Comparison of ENCODE assay signal across 19 cellular contexts in the genomic region with DNA sequence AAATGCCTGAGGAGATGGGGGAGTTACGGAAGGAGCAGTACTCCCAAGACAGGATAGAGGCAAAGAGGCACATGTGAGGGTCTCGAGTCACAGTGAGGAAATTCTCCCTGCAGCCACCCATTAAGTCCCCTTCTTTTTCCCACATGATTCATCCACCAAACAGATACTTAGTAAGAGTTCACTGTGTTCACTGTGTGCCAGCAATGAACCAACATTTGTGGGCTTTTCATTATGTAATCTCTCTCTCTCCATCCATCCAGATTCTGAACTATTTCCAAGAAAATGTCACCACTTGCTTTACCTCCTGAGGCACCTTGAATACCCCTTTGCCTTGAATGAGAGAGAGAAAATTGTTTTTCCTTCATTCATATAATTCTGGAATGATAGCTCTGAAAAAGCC. TPM values are rescaled to one million over a fixed set of nuclear protein-coding genes. Genes with fewer than 3 reads are reported as not detected.
DNase-seq lines count a peak whose midpoint lies in the region; ATAC-seq, FAIRE-seq and TF ChIP-seq lines count a peak whose summit lies in the region.
"Had no signal": no experiment of that assay in that cellular context is flagged by ENCODE, and none has a peak within 500 bp of the region (broad histone marks: within the 10 kb centered on the region; RNA-seq: fewer than 3 reads in every experiment).

No MANE protein-coding gene starts in this region.

- H3K9me1 ChIP-seq in keratinocyte (ENCODE audit: control insufficient read depth, extremely low read depth, insufficient read depth, low read length) = no peaks in the 10 kb centered on the region

- peak; percentile 42 for DNase-seq in HCEC 1CT
- peak; percentile 75 for DNase-seq in astrocyte of the hippocampus (ENCODE audit: low read depth, low spot score)
- no peak for DNase-seq in keratinocyte (ENCODE audit: low read depth, low spot score)
- no peak for DNase-seq in suprapubic skin (ENCODE audit: low spot score in 2 of 2)
- DNase-seq in left ventricle myocardium inferior = no peak
- DNase-seq in NCI-H2081 (lab: John Stamatoyannopoulos, UW) = no peak
- DNase-seq in stimulated activated naive CD4-positive, alpha-beta T cell treated with Interleukin-2 at 50 U/mL for 16 hours (lab: John Stamatoyannopoulos, UW) = no peak
- DNase-seq: activated naive CD4-positive, alpha-beta T cell treated with Interleukin-2 at 50 U/mL for 16 hours; body of pancreas; DMS53; dorsolateral prefrontal cortex; MV-4-11; naive thymus-derived CD8-positive, alpha-beta T cell; retina; T-helper 17 cell had no signal

- no peaks in the 10 kb centered on the region for H3K27me3 ChIP-seq in keratinocyte (ENCODE audit: control insufficient read depth, extremely low read depth, insufficient read depth, low read length)
- no peaks in the 10 kb centered on the region for H3K27me3 ChIP-seq in suprapubic skin
- H3K27me3 ChIP-seq in left ventricle myocardium inferior (ENCODE audit: low read depth) = no peaks in the 10 kb centered on the region
- H3K27me3 ChIP-seq: body of pancreas, dorsolateral prefrontal cortex had no signal

- H3K4me1 ChIP-seq in keratinocyte (ENCODE audit: control insufficient read depth, extremely low read depth, insufficient read depth, low read length) (peaks cover 27% of the 10 kb centered on the region), suprapubic skin (peaks cover 10% of the 10 kb centered on the region), left ventricle myocardium inferior (peaks cover 10% of the 10 kb centered on the region)
- H3K4me1 ChIP-seq: body of pancreas had no signal

- no peak for TF ChIP-seq CTCF in keratinocyte (optimal IDR thresholded peaks at IDR 0.05 in 1 of 3, IDR thresholded peaks at IDR 0.05 in 1 of 3, conservative IDR thresholded peaks at IDR 0.05 in 1 of 3; ENCODE audit: extremely low read depth in 1 of 3, insufficient read depth in 2 of 3, low read length in 3 of 3)
- TF ChIP-seq CTCF in suprapubic skin (IDR thresholded peaks at IDR 0.05) = no peak
- TF ChIP-seq CTCF in left ventricle myocardium inferior (IDR thresholded peaks at IDR 0.05; ENCODE audit: borderline replicate concordance) = no peak

- H3K27ac ChIP-seq in keratinocyte (ENCODE audit: control insufficient read depth, insufficient read depth, low read length) (peak overlapping the region; percentile 23), suprapubic skin (peak overlapping the region; percentile 61), left ventricle myocardium inferior (replicated peaks) (no peak overlapping the region)
- H3K27ac ChIP-seq: body of pancreas, C4-2B, thoracic aorta had no signal

- peak; percentile 9 for FAIRE-seq in keratinocyte (lab: Jason Lieb, UNC)
- FAIRE-seq: H1 had no signal

- H3K4me3 ChIP-seq in keratinocyte (ENCODE audit: control insufficient read depth in 2 of 3, extremely low read depth in 1 of 3, insufficient read depth in 2 of 3, low read depth in 1 of 3, low read length in 3 of 3) (no peak overlapping the region), suprapubic skin (no peak overlapping the region), left ventricle myocardium inferior (no peak overlapping the region)
- H3K4me3 ChIP-seq: body of pancreas, dorsolateral prefrontal cortex, thoracic aorta had no signal

- dilution Hi-C loops in keratinocyte (cut with MboI; ENCODE audit: extremely low pct_ligation_motif_present, low sequenced_read_pairs) = no loop called here

- intact Hi-C loops in left ventricle myocardium inferior (cut with micrococcal nuclease) = no loop called here

- ATAC-seq in HG02623 (IDR thresholded peaks at IDR 0.05; ENCODE audit: unreplicated experiment) = no peak
- ATAC-seq: body of pancreas; naive thymus-derived CD8-positive, alpha-beta T cell; T-helper 17 cell had no signal

- TF ChIP-seq POLR2A in suprapubic skin (IDR thresholded peaks at IDR 0.05) = no peak

- no peak overlapping the region for H2AFZ ChIP-seq in keratinocyte (ENCODE audit: control insufficient read depth, low read length)

- H3K4me2 ChIP-seq in keratinocyte (ENCODE audit: control insufficient read depth, extremely low read depth, insufficient read depth, low read depth, low read length) = no peak overlapping the region

- H3K9ac ChIP-seq in keratinocyte (ENCODE audit: control insufficient read depth, extremely low read depth, insufficient read depth, low read length) = no peak overlapping the region

- H3K36me3 ChIP-seq in keratinocyte (ENCODE audit: control insufficient read depth in 2 of 2, extremely low read depth in 1 of 2, insufficient read depth in 2 of 2, low read length in 2 of 2) (no peaks in the 10 kb centered on the region), suprapubic skin (no peaks in the 10 kb centered on the region), left ventricle myocardium inferior (no peaks in the 10 kb centered on the region)
- H3K36me3 ChIP-seq: thoracic aorta had no signal

- H3K79me2 ChIP-seq in keratinocyte (ENCODE audit: control insufficient read depth, insufficient read depth, low read length) = no peaks in the 10 kb centered on the region

- 87% methylated on average over 2 of the region's 2 CpGs for WGBS in suprapubic skin

- no peaks in the 10 kb centered on the region for H3K9me3 ChIP-seq in keratinocyte (ENCODE audit: control insufficient read depth, low read depth, low read length)
- H3K9me3 ChIP-seq in suprapubic skin = no peaks in the 10 kb centered on the region
- H3K9me3 ChIP-seq in left ventricle myocardium inferior (replicated peaks) = no peaks in the 10 kb centered on the region
- H3K9me3 ChIP-seq: body of pancreas, thoracic aorta had no signal

- H4K20me1 ChIP-seq in keratinocyte (ENCODE audit: control insufficient read depth, extremely low read depth, insufficient read depth, low read length) = no peaks in the 10 kb centered on the region

- TF ChIP-seq EP300 in suprapubic skin (IDR thresholded peaks at IDR 0.05) = no peak

RNA-seq across cellular contexts. Expression of a gene that starts 24.6 kb away (rescaled TPM):
- 40.9 to 70.3 TPM (median 57.8 TPM) in 3 replicates for polyA plus RNA-seq in keratinocyte
- polyA plus RNA-seq in keratinocyte (2011; ENCODE audit: low read depth) = 391 TPM
- polyA plus RNA-seq in keratinocyte (2011; cell fraction: cytosol; rRNA removed) = 55.5 and 69.8 TPM in 2 replicates
- 54.5 and 81.0 TPM in 2 replicates for polyA plus RNA-seq in keratinocyte (2011; cell fraction: nucleus; rRNA removed)
- 58.7 and 85.4 TPM in 2 replicates for polyA plus RNA-seq in keratinocyte (2012; ENCODE audit: low replicate concordance)
- 9.4 to 62.4 TPM (median 24.3 TPM) in 3 replicates for polyA minus RNA-seq in keratinocyte
- 31.3 TPM for polyA minus RNA-seq in keratinocyte (2011; cell fraction: cytosol; rRNA and poly(A)+ RNA removed)
- polyA minus RNA-seq in keratinocyte (2011; cell fraction: nucleus; rRNA and poly(A)+ RNA removed) = 89.6 and 133 TPM in 2 replicates
- total RNA-seq in suprapubic skin (100 to 1,000 TPM in 1 of 4 donors, 10 to 100 TPM in 3; 59.0 to 122 (median 72.5) TPM), left ventricle myocardium inferior (155 TPM)

RNA-seq across cellular contexts. Expression of a gene that starts 44.1 kb away (rescaled TPM):
- 23.2 to 37.9 TPM (median 28.4 TPM) in 3 replicates for polyA plus RNA-seq in keratinocyte
- polyA plus RNA-seq in keratinocyte (2011; ENCODE audit: low read depth) = 234 TPM
- polyA plus RNA-seq in keratinocyte (2011; cell fraction: cytosol; rRNA removed) = 20.1 and 32.3 TPM in 2 replicates
- polyA plus RNA-seq in keratinocyte (2011; cell fraction: nucleus; rRNA removed) = 31.5 and 54.6 TPM in 2 replicates
- polyA plus RNA-seq in keratinocyte (2012; ENCODE audit: low replicate concordance) = 43.9 and 68.5 TPM in 2 replicates
- 18.6 to 42.8 TPM (median 23.4 TPM) in 3 replicates for polyA minus RNA-seq in keratinocyte
- polyA minus RNA-seq in keratinocyte (2011; cell fraction: cytosol; rRNA and poly(A)+ RNA removed) = 39.3 TPM
- polyA minus RNA-seq in keratinocyte (2011; cell fraction: nucleus; rRNA and poly(A)+ RNA removed) = 33.4 and 81.5 TPM in 2 replicates
- total RNA-seq in suprapubic skin = 100 to 1,000 TPM; 120 to 168 (median 130) TPM
- total RNA-seq in left ventricle myocardium inferior = 202 TPM

Comparison
In these comparisons a context has a peak if more than half of its experiments do, and no peak if none do; other contexts are left out.
1. DNase-seq: peak in HCEC 1CT (single experiment) and astrocyte of the hippocampus (single experiment); none in keratinocyte (single experiment), suprapubic skin (0 of 2), left ventricle myocardium inferior (single experiment), NCI-H2081 (0 of 2) and stimulated activated naive CD4-positive, alpha-beta T cell treated with Interleukin-2 at 50 U/mL for 16 hours (single experiment).